In the genomic region with DNA sequence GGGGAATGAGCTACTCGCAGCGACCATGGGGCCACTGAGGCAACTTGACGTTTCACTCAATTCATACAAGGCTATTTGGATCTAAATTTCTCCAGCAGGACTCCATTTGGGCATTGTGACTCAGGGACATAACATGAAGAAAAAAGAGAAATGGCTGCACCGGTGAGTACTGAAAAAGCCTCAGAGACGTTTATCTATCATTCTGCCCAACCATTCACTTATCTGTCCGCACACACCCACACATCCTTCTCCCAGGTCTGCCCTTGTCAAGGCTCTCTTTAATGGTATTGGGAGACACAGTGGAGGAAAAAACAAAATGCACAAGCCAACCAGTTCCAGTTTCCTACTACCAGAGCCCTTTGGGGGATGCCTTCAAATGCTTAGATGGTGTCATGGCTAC, we compare ENCODE assay signal across 31 cellular contexts.
"Had no signal": no experiment of that assay in that cellular context is flagged by ENCODE, and none has a peak within 500 bp of the region (broad histone marks: within the 10 kb centered on the region; RNA-seq: fewer than 3 reads in every experiment).

No MANE protein-coding gene starts in this region.

- H3K36me3 ChIP-seq: brain microvascular endothelial cell, WERI-Rb-1 had no signal

- H3K9me3 ChIP-seq: SJCRH30 had no signal

- DNase-seq: activated CD4-positive, alpha-beta memory T cell treated with anti-CD3 and anti-CD28 coated beads, Interleukin-2, amount 10 ng/mL, durations not matched to agents 7 days and 5 days; activated CD4-positive, alpha-beta T cell treated with anti-CD3 and anti-CD28 coated beads for 1 hour; activated CD4-positive, alpha-beta T cell treated with anti-CD3 and anti-CD28 coated beads for 48 hours; activated CD4-positive, CD25-positive, alpha-beta regulatory T cell; activated CD8-positive, alpha-beta memory T cell treated with anti-CD3 and anti-CD28 coated beads for 24 hours; activated CD8-positive, alpha-beta memory T cell treated with anti-CD3 and anti-CD28 coated beads, Interleukin-2, amount 10 ng/mL, durations not matched to agents 7 days and 5 days; activated CD8-positive, alpha-beta memory T cell treated with anti-CD3 and anti-CD28 coated beads, Interleukin-2, amount 50 U/mL, for 48 hours; activated effector memory CD4-positive, alpha-beta T cell treated with Interleukin-2 at 50 U/mL for 16 hours; activated naive CD4-positive, alpha-beta T cell treated with anti-CD3 and anti-CD28 coated beads, Interleukin-2, amount 10 ng/mL, durations not matched to agents 7 days and 5 days; activated naive CD8-positive, alpha-beta T cell treated with anti-CD3 and anti-CD28 coated beads, Interleukin-2, amount 50 U/mL, for 24 hours; activated T-cell treated with anti-CD3 and anti-CD28 coated beads, Interleukin-2, amount 50 U/mL, for 48 hours; anterior cingulate cortex; brain microvascular endothelial cell; central memory CD4-positive, alpha-beta T cell; MM.1S; MV-4-11; NCI-H1092; NCI-H1436 treated with DMSO at 0.1 percent for 48 hours; NCI-H1694 treated with DMSO at 0.1 percent for 48 hours; NCI-H2029; NCI-H2171; NCI-H510A; NCI-H526; NCI-H748 treated with DMSO at 0.1 percent for 48 hours; SHP77; SJCRH30; T1000; WERI-Rb-1 had no signal

- H3K27ac ChIP-seq: brain microvascular endothelial cell, SJCRH30, SK-N-MC, WERI-Rb-1 had no signal

- H3K4me1 ChIP-seq: SJCRH30 had no signal

- H3K4me3 ChIP-seq: SJCRH30, SK-N-MC had no signal

- H3K27me3 ChIP-seq: brain microvascular endothelial cell, SJCRH30 had no signal

- FAIRE-seq: TTC549 had no signal

- ATAC-seq: activated CD8-positive, alpha-beta memory T cell treated with anti-CD3 and anti-CD28 coated beads, Interleukin-2, amount 10 ng/mL, durations not matched to agents 7 days and 5 days; activated naive CD8-positive, alpha-beta T cell treated with anti-CD3 and anti-CD28 coated beads, Interleukin-2, amount 50 U/mL, for 24 hours; Panc1 had no signal
